Comparison of ENCODE assay signal across 19 cellular contexts in genomic region chr13:38684714-38685113, GRCh38. TPM values are rescaled to one million over a fixed set of nuclear protein-coding genes. Genes with fewer than 3 reads are reported as not detected.
DNase-seq lines count a peak whose midpoint lies in the region; TF ChIP-seq lines count a peak whose summit lies in the region.
"Had no signal": no experiment of that assay in that cellular context is flagged by ENCODE, and none has a peak within 500 bp of the region (broad histone marks: within the 10 kb centered on the region; RNA-seq: fewer than 3 reads in every experiment).

No MANE protein-coding gene starts in this region.

- intact Hi-C loops in Caco-2 (cut with micrococcal nuclease; ENCODE audit: unreplicated experiment) (loop anchor here (1.0 to 5.0 kb wide), 4 partner anchors 53 to 338 kb away; no protein-coding TSS in a partner anchor), CD14-positive monocyte (cut with micrococcal nuclease) (no loop called here)

- no peak overlapping the region for H2BK12ac ChIP-seq in trophoblast cell (ENCODE audit: low read length)

- DNase-seq in Caco-2, result peak; percentile 63 to 70
- DNase-seq in HT-29 (ENCODE audit: low spot score), result peak; percentile 37
- peak; percentile 73 for DNase-seq in islet precursor cell
- DNase-seq in trophoblast cell, result peak; percentile 27 to 88
- DNase-seq in CD14-positive monocyte (ENCODE audit: low spot score), result no peak
- DNase-seq in MM.1S, result no peak
- DNase-seq in Peyer's patch, result no peak
- DNase-seq in NCI-H226, result no peak
- DNase-seq: AML-193; Calu3; CD4-positive, alpha-beta memory T cell; DMS79 treated with DMSO at 0.1 percent for 48 hours; GM23248 had no signal

- no TSS peak for BruUV-seq in Caco-2 (replicated peaks; lab: Mats Ljungman, UMichigan)

- no peak overlapping the region for H4K12ac ChIP-seq in trophoblast cell (ENCODE audit: low read depth, low read length)

- H3K9me2 ChIP-seq in MM.1S (replicated peaks; ENCODE audit: insufficient read depth, low read length), result no peaks in the 10 kb centered on the region

- H3K79me2 ChIP-seq in trophoblast cell (ENCODE audit: control insufficient read depth, insufficient read depth, low read length, poor library complexity) (peaks cover 27% of the 10 kb centered on the region), MM.1S (ENCODE audit: low read length) (no peaks in the 10 kb centered on the region)

- no peak overlapping the region for H2BK120ac ChIP-seq in trophoblast cell (ENCODE audit: insufficient read depth, low read length, poor library complexity)

- no peaks in the 10 kb centered on the region for H4K20me1 ChIP-seq in MM.1S (ENCODE audit: insufficient read depth, low read length)

- no peak overlapping the region for H3K4ac ChIP-seq in trophoblast cell (ENCODE audit: low read depth, low read length)

- H3K27me3 Mint-ChIP-seq in Caco-2 (ENCODE audit: insufficient read depth, unreplicated experiment) (no peaks in the 10 kb centered on the region), CD14-positive monocyte (ENCODE audit: low read depth in 3 of 3) (peaks cover 23 to 36% (median 27%) of the 10 kb centered on the region in 3 donors)

- H3F3A ChIP-seq in MM.1S (ENCODE audit: insufficient read depth, low read length), result no peaks in the 10 kb centered on the region

- H3K4me2 ChIP-seq in trophoblast cell (ENCODE audit: low read length) (no peak overlapping the region), MM.1S (ENCODE audit: low read depth, low read length) (no peak overlapping the region)
- H3K4me2 ChIP-seq: A549 had no signal

- H3K9me3 ChIP-seq in Caco-2 (no peaks in the 10 kb centered on the region), trophoblast cell (ENCODE audit: insufficient read depth, low read depth, low read length) (peaks cover 8% of the 10 kb centered on the region), MM.1S (replicated peaks; ENCODE audit: insufficient read depth, low read length) (no peaks in the 10 kb centered on the region), Peyer's patch (no peaks in the 10 kb centered on the region)
- H3K9me3 ChIP-seq: A549 had no signal

- no peak overlapping the region for H4K91ac ChIP-seq in trophoblast cell (ENCODE audit: low read depth, low read length)

- no peaks in the 10 kb centered on the region for H3K9me3 Mint-ChIP-seq in Caco-2 (ENCODE audit: unreplicated experiment)
- H3K9me3 Mint-ChIP-seq in CD14-positive monocyte, result peaks cover 0 to 5% (median 0%) of the 10 kb centered on the region in 7 donors

- H3K27ac ChIP-seq in trophoblast cell (ENCODE audit: low read depth, low read length) (no peak overlapping the region), MM.1S (ENCODE audit: low read length) (no peak overlapping the region), Peyer's patch (no peak overlapping the region)
- H3K27ac ChIP-seq: A549, C4-2B, GM23248 had no signal

- no peak overlapping the region for H3K14ac ChIP-seq in trophoblast cell (ENCODE audit: low read length)

- no peak overlapping the region for H3K23ac ChIP-seq in trophoblast cell (ENCODE audit: low read length)

- H3K9ac ChIP-seq in trophoblast cell (ENCODE audit: low read length) (no peak overlapping the region), MM.1S (ENCODE audit: low read length) (no peak overlapping the region)
- H3K9ac ChIP-seq: GM23248 had no signal

- TF ChIP-seq POLR2A in Peyer's patch (IDR thresholded peaks at IDR 0.05), result no peak

- H2AFZ ChIP-seq in trophoblast cell (ENCODE audit: insufficient read depth, low read length, poor library complexity), result no peak overlapping the region
- H2AFZ ChIP-seq in MM.1S (ENCODE audit: low read length), result no peak overlapping the region
- H2AFZ ChIP-seq: GM23248 had no signal

- CTCF ChIA-PET in Caco-2 (lab: Charles Lee), result interaction anchor here (2.5 kb wide), 1 partner anchor 78 kb away, joined by 20 read pairs; no protein-coding TSS in a partner anchor

- H3K79me1 ChIP-seq in trophoblast cell (ENCODE audit: low read length), result peaks cover 25% of the 10 kb centered on the region

- H3K4me1 Mint-ChIP-seq in Caco-2 (ENCODE audit: low read depth, unreplicated experiment) (peaks cover 6% of the 10 kb centered on the region), CD14-positive monocyte (no peaks in the 10 kb centered on the region)

- no peak overlapping the region for H3K4me3 ChIP-seq in Caco-2 (ENCODE audit: low read depth, low read length)
- no peak overlapping the region for H3K4me3 ChIP-seq in trophoblast cell (ENCODE audit: low read depth, low read length)
- no peak overlapping the region for H3K4me3 ChIP-seq in MM.1S (ENCODE audit: low read length)
- no peak overlapping the region for H3K4me3 ChIP-seq in Peyer's patch
- H3K4me3 ChIP-seq: A549, GM12878, GM23248, HAP-1 had no signal

- H4K8ac ChIP-seq in trophoblast cell (ENCODE audit: low read depth, low read length), result no peak overlapping the region

- H3K36me3 Mint-ChIP-seq in Caco-2 (ENCODE audit: insufficient read depth, unreplicated experiment) (peaks cover 30% of the 10 kb centered on the region), CD14-positive monocyte (no peaks in the 10 kb centered on the region)
- H3K36me3 Mint-ChIP-seq: CD4-positive, alpha-beta memory T cell had no signal

- H3K27ac Mint-ChIP-seq in Caco-2 (ENCODE audit: unreplicated experiment) (no peak overlapping the region), CD14-positive monocyte (no peak overlapping the region)
- H3K27ac Mint-ChIP-seq: CD4-positive, alpha-beta memory T cell had no signal

- H3K27me3 ChIP-seq in Caco-2 (replicated peaks; ENCODE audit: control insufficient read depth, insufficient read depth, low read length) (no peaks in the 10 kb centered on the region), trophoblast cell (ENCODE audit: insufficient read depth, low read length) (no peaks in the 10 kb centered on the region), MM.1S (replicated peaks; ENCODE audit: insufficient read depth, low read length) (no peaks in the 10 kb centered on the region), Peyer's patch (no peaks in the 10 kb centered on the region)

- peak overlapping the region; percentile 32 for H3K4me3 Mint-ChIP-seq in Caco-2 (ENCODE audit: unreplicated experiment)
- no peak overlapping the region for H3K4me3 Mint-ChIP-seq in CD14-positive monocyte
- H3K4me3 Mint-ChIP-seq: CD4-positive, alpha-beta memory T cell had no signal

- no peak overlapping the region for H2AK5ac ChIP-seq in trophoblast cell (ENCODE audit: low read length)

- H3K18ac ChIP-seq in trophoblast cell (ENCODE audit: low read length), result no peak overlapping the region

- TF ChIP-seq CTCF in Caco-2 (IDR thresholded peaks at IDR 0.05; ENCODE audit: insufficient read depth in 1 of 2, low read depth in 1 of 2, low read length in 1 of 2, severe bottlenecking in 1 of 2, unreplicated experiment in 1 of 2), result no peak
- no peak for TF ChIP-seq CTCF in CD14-positive monocyte (IDR thresholded peaks at IDR 0.05)
- TF ChIP-seq CTCF in MM.1S (IDR thresholded peaks at IDR 0.05; ENCODE audit: low read length), result no peak
- TF ChIP-seq CTCF in Peyer's patch (IDR thresholded peaks at IDR 0.05), result no peak

- no peaks in the 10 kb centered on the region; the same call in 1 of the 2 replicates for H3K36me3 ChIP-seq in Caco-2 (ENCODE audit: control insufficient read depth, insufficient read depth, low read length)
- H3K36me3 ChIP-seq in trophoblast cell (ENCODE audit: control insufficient read depth in 1 of 2, insufficient read depth in 2 of 2, low read length in 2 of 2), result peaks cover 16 to 18% of the 10 kb centered on the region in 2 experiments
- no peaks in the 10 kb centered on the region for H3K36me3 ChIP-seq in MM.1S (replicated peaks; ENCODE audit: insufficient read depth, low read length)
- H3K36me3 ChIP-seq in Peyer's patch, result no peaks in the 10 kb centered on the region
- H3K36me3 ChIP-seq: HAP-1 had no signal

- POLR2A ChIA-PET in Caco-2 (lab: Charles Lee), result no interaction called here

- no peak overlapping the region for H2BK5ac ChIP-seq in trophoblast cell (ENCODE audit: low read depth, low read length, poor library complexity)

- peaks cover 25% of the 10 kb centered on the region for H3K4me1 ChIP-seq in Caco-2
- H3K4me1 ChIP-seq in trophoblast cell (ENCODE audit: control insufficient read depth in 1 of 2, insufficient read depth in 2 of 2, low read length in 2 of 2), result peaks cover 17 to 25% of the 10 kb centered on the region in 2 experiments
- H3K4me1 ChIP-seq in MM.1S (ENCODE audit: low read length), result no peaks in the 10 kb centered on the region
- H3K4me1 ChIP-seq in Peyer's patch, result peaks cover 0 to 14% (median 0%) of the 10 kb centered on the region in 4 donors
- H3K4me1 ChIP-seq: A549 had no signal

RNA-seq across cellular contexts. Expression of gene FREM2, which starts 2.2 kb away (rescaled TPM):
- total RNA-seq in Caco-2 (2022) (35.5 and 42.6 TPM in 2 replicates), Peyer's patch (1 to 10 TPM in 1 of 4 donors, under 1 TPM in 2, not detected in 1; 0.13 to 4.1 (median 0.19) TPM)
- 3.5 and 11.8 TPM in 2 replicates for total RNA-seq in HT-29 (2014; rRNA removed; shearing (Covaris generic))
- polyA plus RNA-seq in trophoblast cell (2013), result 46.6 and 47.8 TPM in 2 replicates
- not detected for polyA plus RNA-seq in CD14-positive monocyte
- total RNA-seq: CD4-positive, alpha-beta memory T cell; G401; GM23248 had no signal
- polyA plus RNA-seq: A549; BJ; CD4-positive, alpha-beta memory T cell; GM23248 had no signal

Comparison
In these comparisons a context has a peak if more than half of its experiments do, and no peak if none do; other contexts are left out.
1. DNase-seq: peak in Caco-2 (2 of 2), HT-29 (single experiment), islet precursor cell (single experiment) and trophoblast cell (2 of 2); none in CD14-positive monocyte (single experiment), MM.1S (single experiment), Peyer's patch (0 of 3) and NCI-H226 (single experiment).